1 cellular context compared by ENCODE assay signal in genomic region chr1:1942753-1943656, GRCh38.
TF ChIP-seq lines count a peak whose summit lies in the region.

No MANE protein-coding gene starts in this region.

TF ChIP-seq in HepG2, 621 proteins besides CTCF, POLR2A, EP300 and RAD21 (continued from another document and continues in another):
- TF ChIP-seq ATF5 (CRISPR knock-in tag; IDR thresholded peaks at IDR 0.05; ENCODE audit: low read depth) (no peak), SP5 (CRISPR knock-in tag; IDR thresholded peaks at IDR 0.05; ENCODE audit: borderline replicate concordance, low read depth) (peak; percentile 97), ZNF101 (CRISPR knock-in tag; IDR thresholded peaks at IDR 0.05; ENCODE audit: borderline replicate concordance, low read depth) (peak; percentile 63; the same call in 1 of the 2 replicates), ASH2L (IDR thresholded peaks at IDR 0.05; ENCODE audit: insufficient read length, low read depth, low read length) (no peak), ZNF274 (CRISPR knock-in tag; IDR thresholded peaks at IDR 0.05) (peak; percentile 60; the same call in 1 of the 2 replicates), SAFB2 (CRISPR knock-in tag; IDR thresholded peaks at IDR 0.05; ENCODE audit: borderline replicate concordance, low read depth) (no peak; the same call in 1 of the 2 replicates), MAX (IDR thresholded peaks at IDR 0.05) (peak; percentile 86; the same call in 1 of the 2 replicates), HOXA9 (CRISPR knock-in tag; IDR thresholded peaks at IDR 0.05; ENCODE audit: borderline replicate concordance) (no peak), MTF1 (CRISPR knock-in tag; IDR thresholded peaks at IDR 0.05) (no peak), ZNF30 (CRISPR knock-in tag; IDR thresholded peaks at IDR 0.05) (no peak), PHF20 (CRISPR knock-in tag; IDR thresholded peaks at IDR 0.05) (0 out of 2 replicates have a peak, but pooled peaks have one; percentile 30), ZFP82 (CRISPR knock-in tag; IDR thresholded peaks at IDR 0.05; ENCODE audit: borderline replicate concordance) (no peak), ZNF414 (CRISPR knock-in tag; IDR thresholded peaks at IDR 0.05) (peak; percentile 88; the same call in 1 of the 2 replicates), CCDC6 (CRISPR knock-in tag; IDR thresholded peaks at IDR 0.05) (peak; percentile 59; the same call in 1 of the 2 replicates), ZNF235 (CRISPR knock-in tag; IDR thresholded peaks at IDR 0.05; ENCODE audit: borderline replicate concordance) (no peak; the same call in 1 of the 2 replicates), MLLT10 (CRISPR knock-in tag; IDR thresholded peaks at IDR 0.05) (no peak), ZBTB14 (CRISPR knock-in tag; IDR thresholded peaks at IDR 0.05) (no peak; the same call in 1 of the 2 replicates), CENPBD1 (CRISPR knock-in tag; IDR thresholded peaks at IDR 0.05; ENCODE audit: borderline replicate concordance, low read depth) (no peak), RFX3 (CRISPR knock-in tag; IDR thresholded peaks at IDR 0.05) (no peak), PREB (CRISPR knock-in tag; IDR thresholded peaks at IDR 0.05) (0 out of 2 replicates have a peak, but pooled peaks have one; percentile 25), ZNF674 (CRISPR knock-in tag; IDR thresholded peaks at IDR 0.05; ENCODE audit: low read depth) (no peak; the same call in 1 of the 2 replicates), CREM (IDR thresholded peaks at IDR 0.05) (peak; percentile 57), CREM (CRISPR knock-in tag; IDR thresholded peaks at IDR 0.05) (no peak), LCORL (IDR thresholded peaks at IDR 0.05) (no peak), LCORL (CRISPR knock-in tag; IDR thresholded peaks at IDR 0.05) (peak; percentile 87), RFX5 (IDR thresholded peaks at IDR 0.05; ENCODE audit: low read depth, low read length) (no peak; the same call in 1 of the 2 replicates), ZNF138 (CRISPR knock-in tag; IDR thresholded peaks at IDR 0.05; ENCODE audit: low read depth) (peak; percentile 26; the same call in 1 of the 2 replicates), SSRP1 (CRISPR knock-in tag; IDR thresholded peaks at IDR 0.05) (no peak), ARID3A (IDR thresholded peaks at IDR 0.05; ENCODE audit: low read depth, low read length) (no peak), ZNF512 (CRISPR knock-in tag; IDR thresholded peaks at IDR 0.05) (no peak), GLI4 (CRISPR knock-in tag; IDR thresholded peaks at IDR 0.05; ENCODE audit: borderline replicate concordance) (peak; percentile 16; the same call in 1 of the 2 replicates), KLF13 (CRISPR knock-in tag; IDR thresholded peaks at IDR 0.05) (no peak), ZBTB21 (CRISPR knock-in tag; IDR thresholded peaks at IDR 0.05) (no peak), GTF3A (CRISPR knock-in tag; conservative IDR thresholded peaks at IDR 0.05) (no peak; the same call in 1 of the 2 replicates), ZUFSP (CRISPR knock-in tag; IDR thresholded peaks at IDR 0.05; ENCODE audit: borderline replicate concordance) (0 out of 2 replicates have a peak, but pooled peaks have one; percentile 23), ZNF691 (CRISPR knock-in tag; IDR thresholded peaks at IDR 0.05; ENCODE audit: borderline replicate concordance, low read depth) (peak; percentile 75), ZBTB38 (CRISPR knock-in tag; IDR thresholded peaks at IDR 0.05) (no peak; the same call in 1 of the 2 replicates), ZSCAN9 (CRISPR knock-in tag; IDR thresholded peaks at IDR 0.05; ENCODE audit: borderline replicate concordance) (no peak), MAFK (conservative IDR thresholded peaks at IDR 0.05 in 1 of 2, IDR thresholded peaks at IDR 0.05 in 1 of 2; ENCODE audit: low read length in 2 of 2) (no peak), MTERF4 (CRISPR knock-in tag; IDR thresholded peaks at IDR 0.05) (peak; percentile 45; the same call in 1 of the 2 replicates), KDM2A (CRISPR knock-in tag; IDR thresholded peaks at IDR 0.05; ENCODE audit: borderline replicate concordance, low read depth) (peak; percentile 88), CAMTA2 (CRISPR knock-in tag; IDR thresholded peaks at IDR 0.05; ENCODE audit: borderline replicate concordance) (peak; percentile 58; the same call in 1 of the 2 replicates), BCL6 (CRISPR knock-in tag; IDR thresholded peaks at IDR 0.05) (peak; percentile 44; the same call in 1 of the 2 replicates), ARNT2 (CRISPR knock-in tag; IDR thresholded peaks at IDR 0.05; ENCODE audit: low read depth) (peak; percentile 83), CENPX (CRISPR knock-in tag; IDR thresholded peaks at IDR 0.05) (no peak), ETV5 (CRISPR knock-in tag; IDR thresholded peaks at IDR 0.05; ENCODE audit: borderline replicate concordance) (peak; percentile 95), MAFF (IDR thresholded peaks at IDR 0.05; ENCODE audit: low read depth, low read length) (no peak), ZNF713 (CRISPR knock-in tag; IDR thresholded peaks at IDR 0.05) (no peak), ZNF772 (CRISPR knock-in tag; IDR thresholded peaks at IDR 0.05) (peak; percentile 94; the same call in 1 of the 2 replicates), ZBTB26 (CRISPR knock-in tag; IDR thresholded peaks at IDR 0.05; ENCODE audit: borderline replicate concordance) (no peak)
